Comparison of ENCODE assay signal across 1 cellular context in the genomic region with DNA sequence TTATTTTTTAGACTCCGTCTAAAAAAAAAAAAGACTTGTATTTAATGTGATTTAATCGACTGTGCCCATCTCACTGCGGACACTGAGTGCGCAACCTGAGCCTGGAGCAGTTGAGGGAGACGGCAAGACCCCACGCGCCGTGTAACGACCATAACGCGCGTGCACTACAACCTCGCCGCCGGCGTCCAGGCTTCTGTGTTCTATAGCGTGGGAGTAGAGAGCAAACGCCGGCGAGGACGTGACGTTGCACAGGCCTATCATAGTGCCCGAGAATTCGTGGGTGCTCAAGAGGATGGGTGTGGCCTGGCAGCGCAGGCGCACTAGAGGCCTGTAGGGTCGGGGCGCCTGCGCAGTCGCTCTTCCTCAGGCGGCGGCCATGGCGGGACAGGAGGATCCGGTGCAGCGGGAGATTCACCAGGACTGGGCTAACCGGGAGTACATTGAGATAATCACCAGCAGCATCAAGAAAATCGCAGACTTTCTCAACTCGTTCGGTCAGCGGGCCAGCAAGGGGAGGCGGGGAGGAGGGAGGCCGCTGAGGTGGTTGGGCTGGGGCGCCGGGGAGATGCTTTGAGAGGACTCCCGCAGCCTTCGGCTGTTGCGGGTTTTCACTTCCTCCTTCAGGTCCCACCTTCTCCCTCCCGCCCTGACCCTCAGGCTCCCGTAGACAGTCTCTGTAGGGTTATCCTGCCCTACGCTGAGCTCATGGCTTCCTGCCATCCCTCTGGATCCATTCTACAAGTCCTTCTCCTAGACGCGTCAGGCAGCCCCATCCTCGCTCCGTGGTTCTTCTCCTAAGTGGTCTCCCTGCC.
TF ChIP-seq lines count a peak whose summit lies in the region.

A gene (plus strand): TSS at position 350 of the 812 bp plus-strand sequence. CDS start 27 bp downstream, at position 377.

TF ChIP-seq in SK-N-SH, 30 proteins besides CTCF, POLR2A, EP300 and RAD21 (continued from another document):
- TF ChIP-seq, protein P1, sequence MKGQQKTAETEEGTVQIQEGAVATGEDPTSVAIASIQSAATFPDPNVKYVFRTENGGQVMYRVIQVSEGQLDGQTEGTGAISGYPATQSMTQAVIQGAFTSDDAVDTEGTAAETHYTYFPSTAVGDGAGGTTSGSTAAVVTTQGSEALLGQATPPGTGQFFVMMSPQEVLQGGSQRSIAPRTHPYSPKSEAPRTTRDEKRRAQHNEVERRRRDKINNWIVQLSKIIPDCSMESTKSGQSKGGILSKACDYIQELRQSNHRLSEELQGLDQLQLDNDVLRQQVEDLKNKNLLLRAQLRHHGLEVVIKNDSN (IDR thresholded peaks at IDR 0.05; ENCODE audit: borderline replicate concordance, low read depth), result no peak
- TF ChIP-seq RFX5 (IDR thresholded peaks at IDR 0.05; ENCODE audit: low read length) (no peak), RXRA (IDR thresholded peaks at IDR 0.05; ENCODE audit: borderline replicate concordance, low read depth) (no peak), GABPA (IDR thresholded peaks at IDR 0.05; ENCODE audit: low read depth) (peak; percentile 14), TCF12 (IDR thresholded peaks at IDR 0.05) (no peak), POLR2AphosphoS5 (IDR thresholded peaks at IDR 0.05; ENCODE audit: low read depth, low read length) (peak; percentile 97), GATA2 (CRISPR knock-in tag; IDR thresholded peaks at IDR 0.05) (no peak), FOXM1 (IDR thresholded peaks at IDR 0.05; ENCODE audit: low read depth) (no peak), MEF2A (IDR thresholded peaks at IDR 0.05; ENCODE audit: borderline replicate concordance, low read depth) (no peak), RCOR1 (IDR thresholded peaks at IDR 0.05; ENCODE audit: low read length) (peak; percentile 54; the same call in 1 of the 2 replicates), TEAD4 (IDR thresholded peaks at IDR 0.05; ENCODE audit: borderline replicate concordance, insufficient read depth) (no peak), JUND (IDR thresholded peaks at IDR 0.05) (no peak), NRF1 (IDR thresholded peaks at IDR 0.05; ENCODE audit: low read depth, low read length) (peak; percentile 92), YY1 (IDR thresholded peaks at IDR 0.05; ENCODE audit: low read depth) (peak; percentile 88), TAF1 (IDR thresholded peaks at IDR 0.05; ENCODE audit: borderline replicate concordance, low read depth, low read length) (peak; percentile 78; the same call in 1 of the 2 replicates), ELF1 (IDR thresholded peaks at IDR 0.05) (no peak), FOSL2 (IDR thresholded peaks at IDR 0.05; ENCODE audit: borderline replicate concordance, low read depth) (no peak)
- TF ChIP-seq, protein P2, sequence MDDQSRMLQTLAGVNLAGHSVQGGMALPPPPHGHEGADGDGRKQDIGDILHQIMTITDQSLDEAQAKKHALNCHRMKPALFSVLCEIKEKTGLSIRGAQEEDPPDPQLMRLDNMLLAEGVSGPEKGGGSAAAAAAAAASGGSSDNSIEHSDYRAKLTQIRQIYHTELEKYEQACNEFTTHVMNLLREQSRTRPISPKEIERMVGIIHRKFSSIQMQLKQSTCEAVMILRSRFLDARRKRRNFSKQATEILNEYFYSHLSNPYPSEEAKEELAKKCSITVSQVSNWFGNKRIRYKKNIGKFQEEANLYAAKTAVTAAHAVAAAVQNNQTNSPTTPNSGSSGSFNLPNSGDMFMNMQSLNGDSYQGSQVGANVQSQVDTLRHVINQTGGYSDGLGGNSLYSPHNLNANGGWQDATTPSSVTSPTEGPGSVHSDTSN (IDR thresholded peaks at IDR 0.05), result no peak
- TF ChIP-seq, protein P3, sequence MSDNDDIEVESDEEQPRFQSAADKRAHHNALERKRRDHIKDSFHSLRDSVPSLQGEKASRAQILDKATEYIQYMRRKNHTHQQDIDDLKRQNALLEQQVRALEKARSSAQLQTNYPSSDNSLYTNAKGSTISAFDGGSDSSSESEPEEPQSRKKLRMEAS (IDR thresholded peaks at IDR 0.05; ENCODE audit: low read depth), result peak; percentile 91
TF ChIP-seq in SK-N-SH: peak in this region for 11.
